In the genomic region with DNA sequence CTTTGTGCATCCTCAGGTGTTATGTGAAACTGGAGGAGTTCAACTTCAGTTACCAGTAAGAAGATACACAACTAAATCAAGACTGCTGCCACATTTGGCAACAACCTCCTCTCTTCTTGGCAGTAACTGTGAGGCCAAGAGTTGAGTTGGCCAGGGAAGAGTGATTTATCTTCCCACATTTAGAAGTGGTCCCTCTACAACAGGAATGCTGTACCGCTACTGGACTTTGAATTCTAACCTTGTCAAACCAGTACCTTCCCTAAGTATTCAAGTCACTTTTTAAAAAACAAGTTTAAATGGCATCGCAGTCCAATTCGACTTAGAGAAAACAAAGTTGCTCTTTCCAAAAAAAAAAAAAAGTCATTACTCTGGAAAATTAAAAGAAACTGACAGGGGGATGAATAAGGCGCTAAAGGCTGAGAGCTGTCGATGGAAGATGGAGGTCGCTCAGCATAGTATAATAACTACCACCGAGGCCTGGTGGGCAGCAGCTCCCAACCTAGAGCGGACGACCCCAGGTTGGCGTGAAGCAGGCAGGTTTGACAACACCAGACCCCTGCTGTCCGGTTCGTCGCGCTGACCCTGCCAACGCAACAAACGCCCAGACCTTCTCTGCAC, we compare ENCODE assay signal across 8 cellular contexts. TPM values are rescaled to one million over a fixed set of nuclear protein-coding genes. Genes with fewer than 3 reads are reported as not detected.
DNase-seq lines count a peak whose midpoint lies in the region; ATAC-seq and TF ChIP-seq lines count a peak whose summit lies in the region.

No MANE protein-coding gene starts in this region.

- TF ChIP-seq CTCF in LNCaP clone FGC (IDR thresholded peaks at IDR 0.05; ENCODE audit: control insufficient read depth, extremely low read depth, insufficient read depth) = no peak
- TF ChIP-seq CTCF in brain (conservative IDR thresholded peaks at IDR 0.05) = no peak
- TF ChIP-seq CTCF in spleen (IDR thresholded peaks at IDR 0.05 in 8 of 11, conservative IDR thresholded peaks at IDR 0.05 in 3 of 11) = no peak

- H3K36me3 Mint-ChIP-seq in brain (no peaks in the 10 kb centered on the region), immature natural killer cell (peaks cover 0 to 3% (median 0%) of the 10 kb centered on the region in 3 donors)

- peaks cover 7% of the 10 kb centered on the region for H3K27me3 Mint-ChIP-seq in brain
- H3K27me3 Mint-ChIP-seq in immature natural killer cell (ENCODE audit: low read depth in 3 of 3) = no peaks in the 10 kb centered on the region

- H3K4me1 Mint-ChIP-seq in brain (peaks cover 71% of the 10 kb centered on the region), immature natural killer cell (peaks cover 24 to 44% of the 10 kb centered on the region in 2 donors)

- no peaks in the 10 kb centered on the region for H3K9me3 ChIP-seq in spleen

- H3K4me3 ChIP-seq in LNCaP clone FGC (ENCODE audit: low read depth, low read length) (peak overlapping the region; percentile 75), spleen (peak overlapping the region; percentile 72 to 89 (median 82))

- no peaks in the 10 kb centered on the region for H3K27me3 ChIP-seq in spleen (replicated peaks in 1 of 7)

- peak; percentile 15 for DNase-seq in NOMO-1 treated with DMSO at 0.1 percent for 48 hours (lab: John Stamatoyannopoulos, UW; ENCODE audit: unreplicated experiment)
- DNase-seq in NOMO-1 treated with dmso at 0.1 percent for 144 hours (lab: John Stamatoyannopoulos, UW; ENCODE audit: unreplicated experiment) = no peak
- DNase-seq in LNCaP clone FGC (ENCODE audit: low read depth) = no peak
- no peak for DNase-seq in immature natural killer cell
- DNase-seq in spleen = no peak
- DNase-seq in GM19238 (ENCODE audit: insufficient read length, low spot score) = no peak

- ATAC-seq in GM21723 (IDR thresholded peaks at IDR 0.05; ENCODE audit: unreplicated experiment) = no peak

- 5 to 13% (median 6%) methylated on average over 16 of the region's 16 CpGs for WGBS in spleen, 5 donors

- intact Hi-C loops in spleen (cut with DNase I; ENCODE audit: low total_unique reads) = no loop called here

- H3K36me3 ChIP-seq in spleen = no peaks in the 10 kb centered on the region

- H3K27ac Mint-ChIP-seq in brain (peak overlapping the region; percentile 82 to 95 (median 89)), immature natural killer cell (peak overlapping the region; percentile 47 to 88 (median 76))

- H3K9me3 Mint-ChIP-seq in brain = no peaks in the 10 kb centered on the region
- H3K9me3 Mint-ChIP-seq in immature natural killer cell = no peaks in the 10 kb centered on the region

- H3K27ac ChIP-seq in spleen = peak overlapping the region; percentile 83 to 95 (median 92)

- H3K4me3 Mint-ChIP-seq in brain (peak overlapping the region; percentile 85 to 92 (median 91)), immature natural killer cell (peak overlapping the region; percentile 88 to 92 (median 92))

- TF ChIP-seq POLR2A in spleen (IDR thresholded peaks at IDR 0.05) = no peak

- peaks cover 20 to 75% (median 46%) of the 10 kb centered on the region in 6 donors for H3K4me1 ChIP-seq in spleen

RNA-seq across cellular contexts. Expression of a gene that starts 1.0 kb away (rescaled TPM):
- polyA plus RNA-seq in brain (ENCODE audit: insufficient read depth, low read depth, low replicate concordance) (8.6 TPM), immature natural killer cell (1 to 10 TPM; 1.5 to 3.9 (median 2.8) TPM), spleen (1 to 10 TPM; 5.8 to 8.2 (median 6.0) TPM)
- total RNA-seq in spleen = 10 to 100 TPM; 27.2 to 49.5 (median 38.3) TPM
